Comparison of ENCODE assay signal across 8 cellular contexts in genomic region chrX:24647257-24648058, GRCh38. TPM values are rescaled to one million over a fixed set of nuclear protein-coding genes. Genes with fewer than 3 reads are reported as not detected.
A peak's percentile ranks its signal among the peaks of the same experiment; 100 is the strongest.
DNase-seq lines count a peak whose midpoint lies in the region; ATAC-seq and TF ChIP-seq lines count a peak whose summit lies in the region.

Gene PCYT1B (minus strand): TSS chrX:24647347. CDS start chrX:24647105, 242 bp downstream.

- TF ChIP-seq CTCF in GM10266 (IDR thresholded peaks at IDR 0.05; ENCODE audit: control insufficient read depth, insufficient read depth, low read depth, missing control alignments) (no peak), GM13976 (IDR thresholded peaks at IDR 0.05; ENCODE audit: borderline replicate concordance, control extremely low read depth, extremely low read depth, insufficient read depth, missing control alignments) (no peak)

- H3K4me3 Mint-ChIP-seq in activated CD8-positive, alpha-beta memory T cell treated with anti-CD3 and anti-CD28 coated beads, Interleukin-2, amount 10 ng/mL, durations not matched to agents 7 days and 5 days = peak within 1 kb of the TSS; percentile 56

- no peaks in the 10 kb centered on the region for H3K9me3 Mint-ChIP-seq in activated CD8-positive, alpha-beta memory T cell treated with anti-CD3 and anti-CD28 coated beads, Interleukin-2, amount 10 ng/mL, durations not matched to agents 7 days and 5 days (ENCODE audit: low read depth)

- in situ Hi-C loops in GM13976 (cut with MboI; ENCODE audit: low sequenced_read_pairs, unreplicated experiment) = no loop called here

- peak; percentile 92 for ATAC-seq in HG03045 (IDR thresholded peaks at IDR 0.05; ENCODE audit: unreplicated experiment)
- peak; percentile 100 for ATAC-seq in activated CD8-positive, alpha-beta memory T cell treated with anti-CD3 and anti-CD28 coated beads, Interleukin-2, amount 10 ng/mL, durations not matched to agents 7 days and 5 days

- no peaks in the 10 kb centered on the region for H3K36me3 Mint-ChIP-seq in activated CD8-positive, alpha-beta memory T cell treated with anti-CD3 and anti-CD28 coated beads, Interleukin-2, amount 10 ng/mL, durations not matched to agents 7 days and 5 days

- DNase-seq in GM10266 (ENCODE audit: extremely low spot score) (peak; percentile 5), NCI-H460 (ENCODE audit: extremely low read depth, low read depth) (peak; percentile 67), medulla oblongata (ENCODE audit: extremely low spot score) (peak; percentile 18), GM13976 (ENCODE audit: low spot score) (no peak)
- DNase-seq in activated CD8-positive, alpha-beta memory T cell treated with anti-CD3 and anti-CD28 coated beads, Interleukin-2, amount 10 ng/mL, durations not matched to agents 7 days and 5 days = peak; percentile 75
- peak; percentile 43 for DNase-seq in effector CD4-positive, alpha-beta T cell
- DNase-seq in stimulated activated CD4-positive, alpha-beta T cell treated with anti-CD3 and anti-CD28 coated beads, TNF-alpha, amount 100 ng/mL, for 48 hours (ENCODE audit: low read depth in 3 of 3) = peak; percentile 23 to 45 (median 41)

- CTCF ChIA-PET in activated CD8-positive, alpha-beta memory T cell treated with anti-CD3 and anti-CD28 coated beads, Interleukin-2, amount 10 ng/mL, durations not matched to agents 7 days and 5 days (lab: Charles Lee) = no interaction called here

- H3K4me1 Mint-ChIP-seq in activated CD8-positive, alpha-beta memory T cell treated with anti-CD3 and anti-CD28 coated beads, Interleukin-2, amount 10 ng/mL, durations not matched to agents 7 days and 5 days = peaks cover 10% of the 10 kb centered on the region

- no peak within 1 kb of the TSS for H3K27ac Mint-ChIP-seq in activated CD8-positive, alpha-beta memory T cell treated with anti-CD3 and anti-CD28 coated beads, Interleukin-2, amount 10 ng/mL, durations not matched to agents 7 days and 5 days

- H3K27me3 Mint-ChIP-seq in activated CD8-positive, alpha-beta memory T cell treated with anti-CD3 and anti-CD28 coated beads, Interleukin-2, amount 10 ng/mL, durations not matched to agents 7 days and 5 days = peaks cover 22% of the 10 kb centered on the region

RNA-seq across cellular contexts. Expression of gene PCYT1B, which starts in this region (rescaled TPM):
- 0.29 and 0.40 TPM in 2 replicates for total RNA-seq in NCI-H460 (2014; rRNA removed; shearing (Covaris generic))
- 0.79 and 0.99 TPM in 2 replicates for polyA plus RNA-seq in NCI-H460 (2014; cell fraction: nucleus; rRNA removed)
- under 1 TPM in 1 of 2 experiments, not detected in 1; 0.23 TPM for total RNA-seq in activated CD8-positive, alpha-beta memory T cell treated with anti-CD3 and anti-CD28 coated beads, Interleukin-2, amount 10 ng/mL, durations not matched to agents 7 days and 5 days

Comparison
In these comparisons a context has a peak if more than half of its experiments do, and no peak if none do; other contexts are left out.
1. Peak in DNase-seq in NCI-H460; RNA of the gene not detected or under 1 TPM.
2. Peak in DNase-seq and ATAC-seq in activated CD8-positive, alpha-beta memory T cell treated with anti-CD3 and anti-CD28 coated beads, Interleukin-2, amount 10 ng/mL, durations not matched to agents 7 days and 5 days; RNA of the gene not detected or under 1 TPM.